8 cellular contexts compared by ENCODE assay signal in the genomic region with DNA sequence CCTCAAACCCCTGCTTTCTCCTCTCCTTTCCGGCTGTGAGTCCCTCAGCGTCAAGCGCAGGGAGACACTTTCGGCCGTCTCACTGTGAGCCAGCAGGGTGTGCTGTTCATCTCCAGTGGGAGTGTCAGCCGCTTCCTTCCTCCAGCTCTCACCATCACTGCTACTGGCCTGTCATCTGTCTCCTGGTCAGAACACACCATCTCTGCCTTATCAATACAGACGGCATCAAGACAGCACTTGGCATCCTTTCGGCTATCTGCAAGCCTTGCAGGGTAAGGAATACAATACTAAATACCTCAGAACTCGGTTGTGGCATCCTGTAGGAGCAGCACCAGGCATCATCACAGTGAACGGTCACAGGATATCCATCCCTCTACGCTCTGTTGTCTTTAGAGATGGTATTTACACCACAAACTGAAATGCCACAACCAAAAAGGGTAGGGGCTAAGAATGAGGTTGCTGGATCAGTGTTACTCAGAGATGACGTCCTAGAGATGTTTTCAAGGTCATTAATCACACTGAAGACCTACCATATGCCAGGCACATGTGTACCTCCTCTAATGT. TPM values are rescaled to one million over a fixed set of nuclear protein-coding genes. Genes with fewer than 3 reads are reported as not detected.
A peak's percentile ranks its signal among the peaks of the same experiment; 100 is the strongest.
DNase-seq lines count a peak whose midpoint lies in the region; ATAC-seq and TF ChIP-seq lines count a peak whose summit lies in the region.

No MANE protein-coding gene starts in this region.

- H3K4me1 Mint-ChIP-seq in neural crest cell: peaks cover 5% of the 10 kb centered on the region

- peaks cover 35% of the 10 kb centered on the region for H3K36me3 ChIP-seq in RWPE2 (ENCODE audit: low read depth)

- H3K9me3 Mint-ChIP-seq in neural crest cell: peaks cover 4% of the 10 kb centered on the region

- H3K27me3 ChIP-seq in RWPE2 (ENCODE audit: insufficient read depth, poor library complexity, severe bottlenecking): no peaks in the 10 kb centered on the region

- peak overlapping the region; percentile 72 for H3K27ac ChIP-seq in RWPE2 (ENCODE audit: poor library complexity, severe bottlenecking)

- peak; percentile 58 for DNase-seq in A172 (ENCODE audit: low spot score)
- no peak for DNase-seq in GM10266 (ENCODE audit: extremely low spot score)
- no peak for DNase-seq in RWPE2 (ENCODE audit: low spot score)
- peak; percentile 48 for DNase-seq in neural crest cell (ENCODE audit: low read depth, low spot score)
- DNase-seq in NCI-H146 (lab: John Stamatoyannopoulos, UW): no peak
- no peak for DNase-seq in NCI-H2081 treated with DMSO at 0.1 percent for 48 hours (lab: John Stamatoyannopoulos, UW)
- no peak for DNase-seq in NK-92 treated with Interleukin-12 subunit alpha and Interleukin-12 subunit beta, amount 100 ng/mL, for 24 hours (lab: John Stamatoyannopoulos, UW)

- H3K4me1 ChIP-seq in RWPE2 (ENCODE audit: insufficient read depth, poor library complexity, severe bottlenecking): peaks cover 19% of the 10 kb centered on the region

- H3K9me3 ChIP-seq in RWPE2 (ENCODE audit: severe bottlenecking): no peaks in the 10 kb centered on the region

- peaks cover 10% of the 10 kb centered on the region for H3K36me3 Mint-ChIP-seq in neural crest cell (ENCODE audit: low read depth)

- H3K4me3 Mint-ChIP-seq in neural crest cell: no peak overlapping the region

- H3K4me3 ChIP-seq in RWPE2 (ENCODE audit: severe bottlenecking): no peak overlapping the region

- peak; percentile 24 for TF ChIP-seq CTCF in GM10266 (IDR thresholded peaks at IDR 0.05; ENCODE audit: control insufficient read depth, insufficient read depth, low read depth, missing control alignments)
- peak; percentile 13 for TF ChIP-seq CTCF in RWPE2 (IDR thresholded peaks at IDR 0.05; ENCODE audit: poor library complexity, severe bottlenecking)
- TF ChIP-seq CTCF in neural crest cell (conservative IDR thresholded peaks at IDR 0.05): peak; percentile 61

- H3K27ac Mint-ChIP-seq in neural crest cell (ENCODE audit: unreplicated experiment): no peak overlapping the region

- ATAC-seq in RWPE2 (ENCODE audit: low read depth) (no peak), esophagus mucosa (peak; percentile 34)

- H3K27me3 Mint-ChIP-seq in neural crest cell (ENCODE audit: low read depth): peaks cover 4% of the 10 kb centered on the region

RNA-seq across cellular contexts. Expression of a gene that starts 20.7 kb away (rescaled TPM):
- total RNA-seq in A172 (2014; rRNA removed; shearing (Covaris generic)): 34.8 and 35.0 TPM in 2 replicates
- 13.1 TPM for total RNA-seq in esophagus mucosa
- 31.7 and 32.5 TPM in 2 replicates for total RNA-seq in neural crest cell

RNA-seq across cellular contexts. Expression of a gene that starts 34.2 kb away (rescaled TPM):
- total RNA-seq in A172 (2014; rRNA removed; shearing (Covaris generic)): 57.1 and 59.0 TPM in 2 replicates
- 69.4 TPM for total RNA-seq in esophagus mucosa
- 125 and 127 TPM in 2 replicates for total RNA-seq in neural crest cell

Comparison
In these comparisons a context has a peak if more than half of its experiments do, and no peak if none do; other contexts are left out.
1. DNase-seq: peak in A172 (single experiment) and neural crest cell (single experiment); none in GM10266 (single experiment), RWPE2 (single experiment), NCI-H146 (single experiment), NCI-H2081 treated with DMSO at 0.1 percent for 48 hours (single experiment) and NK-92 treated with Interleukin-12 subunit alpha and Interleukin-12 subunit beta, amount 100 ng/mL, for 24 hours (single experiment).
2. Peak in every context shown above with its lines, with median percentiles within 50 percentile points of each other: CTCF ChIP-seq.